In genomic region chr6:37522836-37523235, GRCh38 we compare ENCODE assay signal across 29 cellular contexts.
"Had no signal": no experiment of that assay in that cellular context is flagged by ENCODE, and none has a peak within 500 bp of the region (broad histone marks: within the 10 kb centered on the region; RNA-seq: fewer than 3 reads in every experiment).

No MANE protein-coding gene starts in this region.

- H3K27ac ChIP-seq: breast epithelium, SK-N-MC, VCaP had no signal

- FAIRE-seq: TTC549 had no signal

- H3K9me3 Mint-ChIP-seq: activated CD4-positive, alpha-beta memory T cell treated with anti-CD3 and anti-CD28 coated beads, Interleukin-2, amount 10 ng/mL, durations not matched to agents 7 days and 5 days; activated naive CD4-positive, alpha-beta T cell treated with anti-CD3 and anti-CD28 coated beads, Interleukin-2, amount 50 U/mL, for 72 hours; activated T-helper 2 cell treated with anti-CD3 and anti-CD28 coated beads, Interferon-gamma antibody, Interleukin-2, Interleukin-4, amounts not matched to agents 10 μg/mL and 5 μg/mL and 100 μg/mL, durations not matched to agents 14 hours and 24 hours and 36 hours; T-cell had no signal

- H3K27me3 Mint-ChIP-seq: activated CD4-positive, alpha-beta memory T cell treated with anti-CD3 and anti-CD28 coated beads, Interleukin-2, amount 10 ng/mL, durations not matched to agents 7 days and 5 days; activated CD4-positive, alpha-beta T cell treated with anti-CD3 and anti-CD28 coated beads for 36 hours; T-cell had no signal

- H3K27ac Mint-ChIP-seq: activated CD4-positive, alpha-beta memory T cell treated with anti-CD3 and anti-CD28 coated beads, Interleukin-2, amount 10 ng/mL, durations not matched to agents 7 days and 5 days; activated CD4-positive, alpha-beta T cell treated with anti-CD3 and anti-CD28 coated beads for 36 hours; activated T-helper 2 cell treated with anti-CD3 and anti-CD28 coated beads, Interferon-gamma antibody, Interleukin-2, Interleukin-4, amounts not matched to agents 10 μg/mL and 5 μg/mL and 100 μg/mL, durations not matched to agents 14 hours and 24 hours and 36 hours had no signal

- ATAC-seq: activated CD4-positive, alpha-beta T cell treated with anti-CD3 and anti-CD28 coated beads for 36 hours; activated naive CD4-positive, alpha-beta T cell treated with anti-CD3 and anti-CD28 coated beads, Interleukin-2, amount 50 U/mL, for 72 hours; Panc1; Right ventricle myocardium inferior; T-cell had no signal

- DNase-seq: activated CD4-positive, alpha-beta memory T cell treated with anti-CD3 and anti-CD28 coated beads, Interleukin-2, amount 10 ng/mL, durations not matched to agents 7 days and 5 days; activated CD4-positive, alpha-beta T cell treated with anti-CD3 and anti-CD28 coated beads for 36 hours; activated CD4-positive, alpha-beta T cell treated with anti-CD3 and anti-CD28 coated beads, Interleukin-2, amount 50 U/mL, for 1 hour; activated CD4-positive, CD25-positive, alpha-beta regulatory T cell; activated T-cell treated with anti-CD3 and anti-CD28 coated beads for 4 hours; activated T-cell treated with anti-CD3 and anti-CD28 coated beads, Interleukin-2, amount 50 U/mL, for 48 hours; caudate nucleus; Karpas-422; MM.1S; NCI-H1105; NCI-H1436 treated with DMSO at 0.1 percent for 48 hours; NCI-H187; NCI-H2081; NCI-H510A treated with DMSO at 0.1 percent for 48 hours; NCI-H69; NK-92 treated with Interleukin-12 subunit alpha and Interleukin-12 subunit beta, amount 100 ng/mL, for 24 hours; OCI-M1; RPMI8226; T-cell; T-helper 2 cell; T1000 had no signal

- H3K36me3 ChIP-seq: breast epithelium had no signal

- H3K4me3 ChIP-seq: breast epithelium, SK-N-MC had no signal

- H3K4me3 Mint-ChIP-seq: activated CD4-positive, alpha-beta memory T cell treated with anti-CD3 and anti-CD28 coated beads, Interleukin-2, amount 10 ng/mL, durations not matched to agents 7 days and 5 days; activated CD4-positive, alpha-beta T cell treated with anti-CD3 and anti-CD28 coated beads for 36 hours had no signal
